Comparison of ENCODE assay signal across 11 cellular contexts in the genomic region with DNA sequence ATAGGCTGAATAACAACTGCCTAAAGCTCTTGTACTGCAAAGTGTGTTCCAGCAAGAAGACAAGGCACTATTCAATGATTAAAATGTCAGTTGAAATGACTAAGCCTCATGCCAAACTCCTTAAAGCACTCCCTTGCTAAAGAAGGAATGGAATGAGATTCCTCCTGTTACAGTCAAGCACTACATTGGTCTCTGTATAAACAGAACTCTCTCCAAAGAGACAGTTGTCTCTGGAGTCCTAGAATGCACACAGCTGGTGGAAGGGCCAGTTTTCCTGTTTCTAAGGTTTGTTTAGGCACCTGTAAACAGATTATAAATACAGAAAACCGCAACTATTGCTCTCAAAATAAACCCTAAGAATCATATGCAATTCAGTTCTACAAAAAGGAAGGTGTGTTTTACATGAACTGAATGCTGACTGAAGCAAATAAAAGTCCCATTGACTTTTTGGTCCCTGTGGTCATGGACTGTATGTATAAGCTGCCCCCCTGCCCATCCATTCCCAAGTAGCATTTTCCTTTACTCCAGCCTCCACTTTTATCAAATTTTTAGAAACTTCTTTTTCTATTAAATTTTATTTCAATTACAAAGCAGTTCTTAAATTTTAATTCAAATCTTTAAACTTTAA. TPM values are rescaled to one million over a fixed set of nuclear protein-coding genes. Genes with fewer than 3 reads are reported as not detected.
A peak's percentile ranks its signal among the peaks of the same experiment; 100 is the strongest.
DNase-seq lines count a peak whose midpoint lies in the region; ATAC-seq and TF ChIP-seq lines count a peak whose summit lies in the region.
"Had no signal": no experiment of that assay in that cellular context is flagged by ENCODE, and none has a peak within 500 bp of the region (broad histone marks: within the 10 kb centered on the region; RNA-seq: fewer than 3 reads in every experiment).

No MANE protein-coding gene starts in this region.

- peaks cover 4 to 8% of the 10 kb centered on the region in 2 experiments for H3K4me1 ChIP-seq in trophoblast cell (ENCODE audit: control insufficient read depth in 1 of 2, insufficient read depth in 2 of 2, low read length in 2 of 2)

- ATAC-seq in HG03159 (IDR thresholded peaks at IDR 0.05; ENCODE audit: unreplicated experiment), result no peak

- H3K9ac ChIP-seq in trophoblast cell (ENCODE audit: low read length), result no peak overlapping the region

- no peak overlapping the region for H2AK5ac ChIP-seq in trophoblast cell (ENCODE audit: low read length)

- H3K14ac ChIP-seq in trophoblast cell (ENCODE audit: low read length), result no peak overlapping the region

- POLR2A ChIA-PET in RWPE1 (lab: Yijun Ruan, JAX; ENCODE audit: low non-redundant PET) (no interaction called here), HEK293T (lab: Yijun Ruan, JAX) (no interaction called here)

- H4K91ac ChIP-seq in trophoblast cell (ENCODE audit: low read depth, low read length), result no peak overlapping the region

- no peaks in the 10 kb centered on the region for H3K9me3 ChIP-seq in trophoblast cell (ENCODE audit: insufficient read depth, low read depth, low read length)

- H2BK5ac ChIP-seq in trophoblast cell (ENCODE audit: low read depth, low read length, poor library complexity), result no peak overlapping the region

- H4K12ac ChIP-seq in trophoblast cell (ENCODE audit: low read depth, low read length), result no peak overlapping the region

- no peaks in the 10 kb centered on the region for H3K79me2 ChIP-seq in trophoblast cell (ENCODE audit: control insufficient read depth, insufficient read depth, low read length, poor library complexity)

- peak; percentile 83 for DNase-seq in COLO829 (ENCODE audit: low spot score)
- peak; percentile 31 for DNase-seq in RWPE1 (ENCODE audit: low spot score)
- DNase-seq in fibroblast of the conjunctiva (ENCODE audit: low read depth), result peak; percentile 47
- DNase-seq in trophoblast cell, result peak; percentile 32 to 80
- DNase-seq in HEK293T (ENCODE audit: extremely low spot score), result no peak
- no peak for DNase-seq in SIG-M5 treated with dmso at 0.1 percent for 504 hours (lab: John Stamatoyannopoulos, UW; ENCODE audit: unreplicated experiment)
- no peak for DNase-seq in NCI-H526 treated with DMSO at 0.1 percent for 48 hours (lab: John Stamatoyannopoulos, UW)
- DNase-seq: activated CD8-positive, alpha-beta memory T cell treated with anti-CD3 and anti-CD28 coated beads for 24 hours; GF-D8 had no signal

- peak overlapping the region; percentile 50 for H3K4me2 ChIP-seq in trophoblast cell (ENCODE audit: low read length)

- no peaks in the 10 kb centered on the region for H3K27me3 ChIP-seq in trophoblast cell (ENCODE audit: insufficient read depth, low read length)

- H2BK120ac ChIP-seq in trophoblast cell (ENCODE audit: insufficient read depth, low read length, poor library complexity), result no peak overlapping the region

- TF ChIP-seq CTCF in RWPE1 (conservative IDR thresholded peaks at IDR 0.05; ENCODE audit: low read depth), result no peak

- peaks cover 1% of the 10 kb centered on the region for H3K79me1 ChIP-seq in trophoblast cell (ENCODE audit: low read length)

- no peak overlapping the region for H3K4ac ChIP-seq in trophoblast cell (ENCODE audit: low read depth, low read length)

- no peak overlapping the region for H2AFZ ChIP-seq in trophoblast cell (ENCODE audit: insufficient read depth, low read length, poor library complexity)

- WGBS in trophoblast cell (ENCODE audit: extremely low coverage, insufficient coverage, insufficient read length), result no CpG with 5 or more reads among the region's 1 CpG

- H2BK12ac ChIP-seq in trophoblast cell (ENCODE audit: low read length), result no peak overlapping the region

- no peak overlapping the region for H3K18ac ChIP-seq in trophoblast cell (ENCODE audit: low read length)

- H3K4me3 ChIP-seq in trophoblast cell (ENCODE audit: low read depth, low read length), result no peak overlapping the region
- H3K4me3 ChIP-seq: skin epidermis had no signal

- no peak overlapping the region for H3K23ac ChIP-seq in trophoblast cell (ENCODE audit: low read length)

- CTCF ChIA-PET in RWPE1 (lab: Yijun Ruan, JAX), result interaction anchor here (0.6 kb wide), 1 partner anchor 452 kb away, joined by 4 read pairs; no protein-coding TSS in a partner anchor
- CTCF ChIA-PET in HEK293T (lab: Yijun Ruan, JAX), result interaction anchor here (0.8 kb wide), 1 partner anchor 19 kb away, joined by 3 read pairs; no protein-coding TSS in a partner anchor

- H3K36me3 ChIP-seq in trophoblast cell (ENCODE audit: control insufficient read depth in 1 of 2, insufficient read depth in 2 of 2, low read length in 2 of 2), result no peaks in the 10 kb centered on the region

- no peak overlapping the region for H3K27ac ChIP-seq in RWPE1
- peak overlapping the region; percentile 69 for H3K27ac ChIP-seq in trophoblast cell (ENCODE audit: low read depth, low read length)
- H3K27ac ChIP-seq: skin epidermis had no signal

- no peak overlapping the region for H4K8ac ChIP-seq in trophoblast cell (ENCODE audit: low read depth, low read length)

TF ChIP-seq in HEK293T, 16 proteins besides CTCF, POLR2A, EP300 and RAD21:
- no peak for TF ChIP-seq ELF4 (IDR thresholded peaks at IDR 0.05)
- TF ChIP-seq, protein P1, sequence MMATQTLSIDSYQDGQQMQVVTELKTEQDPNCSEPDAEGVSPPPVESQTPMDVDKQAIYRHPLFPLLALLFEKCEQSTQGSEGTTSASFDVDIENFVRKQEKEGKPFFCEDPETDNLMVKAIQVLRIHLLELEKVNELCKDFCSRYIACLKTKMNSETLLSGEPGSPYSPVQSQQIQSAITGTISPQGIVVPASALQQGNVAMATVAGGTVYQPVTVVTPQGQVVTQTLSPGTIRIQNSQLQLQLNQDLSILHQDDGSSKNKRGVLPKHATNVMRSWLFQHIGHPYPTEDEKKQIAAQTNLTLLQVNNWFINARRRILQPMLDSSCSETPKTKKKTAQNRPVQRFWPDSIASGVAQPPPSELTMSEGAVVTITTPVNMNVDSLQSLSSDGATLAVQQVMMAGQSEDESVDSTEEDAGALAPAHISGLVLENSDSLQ (IDR thresholded peaks at IDR 0.05), result no peak
- TF ChIP-seq ARNT (IDR thresholded peaks at IDR 0.05), result no peak

RNA-seq across cellular contexts. Expression of a gene that starts 47.0 kb away (rescaled TPM):
- polyA plus RNA-seq in trophoblast cell (2013), result 37.6 and 37.9 TPM in 2 replicates

Comparison
In these comparisons a context has a peak if more than half of its experiments do, and no peak if none do; other contexts are left out.
1. DNase-seq: peak in COLO829 (single experiment), RWPE1 (single experiment), fibroblast of the conjunctiva (single experiment) and trophoblast cell (2 of 2); none in HEK293T (single experiment), SIG-M5 treated with dmso at 0.1 percent for 504 hours (single experiment) and NCI-H526 treated with DMSO at 0.1 percent for 48 hours (single experiment).